Comparison of ENCODE assay signal across 15 cellular contexts in the genomic region with DNA sequence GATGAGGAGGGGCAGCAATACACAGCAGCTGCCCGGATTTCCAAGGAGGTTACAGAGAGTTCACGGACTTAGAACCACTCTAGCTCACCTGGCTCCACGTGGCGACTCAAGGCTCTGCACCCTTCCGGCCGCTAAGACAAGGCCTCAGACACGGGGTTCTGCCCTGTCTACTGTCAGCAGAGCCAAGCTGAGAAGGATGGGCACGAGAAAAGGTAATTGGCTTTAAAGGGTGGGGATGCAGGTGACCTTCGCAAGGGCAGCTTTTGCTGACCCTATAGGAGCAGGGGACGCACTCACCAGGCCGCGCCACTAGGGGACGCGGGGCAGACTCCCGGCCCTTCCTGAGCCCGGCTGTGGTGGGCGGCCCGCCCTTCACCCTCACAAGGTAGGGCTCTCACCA.
DNase-seq lines count a peak whose midpoint lies in the region; ATAC-seq and TF ChIP-seq lines count a peak whose summit lies in the region.
"Had no signal": no experiment of that assay in that cellular context is flagged by ENCODE, and none has a peak within 500 bp of the region (broad histone marks: within the 10 kb centered on the region; RNA-seq: fewer than 3 reads in every experiment).

No MANE protein-coding gene starts in this region.

- H3K9me3 ChIP-seq in osteoblast (ENCODE audit: low read depth, low read length): no peaks in the 10 kb centered on the region
- H3K9me3 ChIP-seq: mucosa of descending colon, prostate gland, thyroid gland had no signal

- DNase-seq in HFF-Myc (ENCODE audit: extremely low read depth, low read depth) (no peak), SK-N-DZ (ENCODE audit: low spot score) (peak; percentile 74), fibroblast of pulmonary artery (ENCODE audit: low read depth) (no peak), osteoblast (ENCODE audit: insufficient read length, low spot score, missing footprints) (no peak), germinal center (ENCODE audit: low spot score) (no peak), left lobe of liver (ENCODE audit: low spot score) (no peak), SIG-M5 treated with dmso at 0.1 percent for 504 hours (lab: John Stamatoyannopoulos, UW; ENCODE audit: unreplicated experiment) (no peak)
- DNase-seq: activated CD8-positive, alpha-beta memory T cell treated with anti-CD3 and anti-CD28 coated beads for 24 hours; mucosa of descending colon; NCI-H2029 treated with DMSO at 0.1 percent for 48 hours; SIG-M5; thyroid gland had no signal

- H3K4me2 ChIP-seq in osteoblast (ENCODE audit: insufficient read depth, low read length): no peak overlapping the region

- TF ChIP-seq CTCF in HFF-Myc (IDR thresholded peaks at IDR 0.05; ENCODE audit: low read depth, low read length, missing control alignments) (peak; percentile 22), fibroblast of pulmonary artery (IDR thresholded peaks at IDR 0.05; ENCODE audit: low read length, missing control alignments) (peak; percentile 22), osteoblast (IDR thresholded peaks at IDR 0.05; ENCODE audit: extremely low read depth, low read depth, low read length) (peak; percentile 25)

- no peak for ATAC-seq in GM18858 (IDR thresholded peaks at IDR 0.05; ENCODE audit: unreplicated experiment)
- ATAC-seq in left lobe of liver: no peak
- ATAC-seq: GM12878, mucosa of descending colon had no signal

- H3K4me3 ChIP-seq in HFF-Myc (replicated peaks; ENCODE audit: low read depth, low read length) (no peak overlapping the region), fibroblast of pulmonary artery (replicated peaks; ENCODE audit: low read depth, low read length) (no peak overlapping the region), osteoblast (ENCODE audit: insufficient read depth, low read length) (no peak overlapping the region)
- H3K4me3 ChIP-seq: GM12878, mucosa of descending colon, prostate gland, thyroid gland had no signal

- no peaks in the 10 kb centered on the region for H4K20me1 ChIP-seq in osteoblast (ENCODE audit: insufficient read depth, low read length)

- H2AFZ ChIP-seq in osteoblast (ENCODE audit: low read length): no peak overlapping the region

- no peaks in the 10 kb centered on the region for H3K4me1 ChIP-seq in osteoblast (ENCODE audit: insufficient read depth, low read length)
- H3K4me1 ChIP-seq: prostate gland, thyroid gland had no signal

- H3K79me2 ChIP-seq in osteoblast (ENCODE audit: insufficient read depth, low read length): no peaks in the 10 kb centered on the region

- H3K27ac ChIP-seq in osteoblast (ENCODE audit: low read depth, low read length): no peak overlapping the region
- H3K27ac ChIP-seq: prostate gland, thyroid gland had no signal

- H3K36me3 ChIP-seq in osteoblast (ENCODE audit: insufficient read depth, low read length): no peaks in the 10 kb centered on the region
- H3K36me3 ChIP-seq: prostate gland, thyroid gland had no signal

- H3K27me3 ChIP-seq in osteoblast (ENCODE audit: insufficient read depth, low read length): peaks cover 13% of the 10 kb centered on the region
- H3K27me3 ChIP-seq: thyroid gland had no signal
